Comparison of ENCODE assay signal across 10 cellular contexts in genomic region chr22:42945736-42946135, GRCh38.
A peak's percentile ranks its signal among the peaks of the same experiment; 100 is the strongest.
DNase-seq lines count a peak whose midpoint lies in the region; ATAC-seq and TF ChIP-seq lines count a peak whose summit lies in the region.
"Had no signal": no experiment of that assay in that cellular context is flagged by ENCODE, and none has a peak within 500 bp of the region (broad histone marks: within the 10 kb centered on the region; RNA-seq: fewer than 3 reads in every experiment).

No MANE protein-coding gene starts in this region.

- H3K36me3 ChIP-seq in body of pancreas (replicated peaks in 1 of 2; ENCODE audit: insufficient read depth in 1 of 2, low read depth in 2 of 2) (no peaks in the 10 kb centered on the region), lower lobe of right lung (no peaks in the 10 kb centered on the region), upper lobe of left lung (peaks cover 0 to 9% (median 0%) of the 10 kb centered on the region in 4 donors)

- ATAC-seq in body of pancreas, result no peak
- peak; percentile 37 to 38 for ATAC-seq in lower lobe of right lung
- peak; percentile 6 to 47 for ATAC-seq in upper lobe of left lung (ENCODE audit: low FRiP score in 2 of 2)
- ATAC-seq in HG02840 (IDR thresholded peaks at IDR 0.05; ENCODE audit: low FRiP score, unreplicated experiment), result no peak
- ATAC-seq in HG02610 (IDR thresholded peaks at IDR 0.05; ENCODE audit: unreplicated experiment), result no peak

- H3K36me3 Mint-ChIP-seq in activated naive CD8-positive, alpha-beta T cell, result peaks cover 12% of the 10 kb centered on the region
- peaks cover 8% of the 10 kb centered on the region for H3K36me3 Mint-ChIP-seq in activated naive CD8-positive, alpha-beta T cell treated with anti-CD3 and anti-CD28 coated beads for 36 hours

- H3K27me3 ChIP-seq in body of pancreas (no peaks in the 10 kb centered on the region), lower lobe of right lung (ENCODE audit: low read depth) (no peaks in the 10 kb centered on the region), upper lobe of left lung (no peaks in the 10 kb centered on the region)

- no peak for DNase-seq in activated naive CD8-positive, alpha-beta T cell treated with anti-CD3 and anti-CD28 coated beads for 36 hours
- DNase-seq in body of pancreas (no peak), lower lobe of right lung (no peak), upper lobe of left lung (no peak), GM10266 (ENCODE audit: extremely low spot score) (no peak)
- DNase-seq: NCI-H1436 had no signal

- TF ChIP-seq CTCF in body of pancreas (IDR thresholded peaks at IDR 0.05) (no peak), lower lobe of right lung (IDR thresholded peaks at IDR 0.05) (no peak), upper lobe of left lung (IDR thresholded peaks at IDR 0.05) (no peak), GM10266 (IDR thresholded peaks at IDR 0.05; ENCODE audit: control insufficient read depth, insufficient read depth, low read depth, missing control alignments) (no peak)

- H3K4me3 Mint-ChIP-seq in activated naive CD8-positive, alpha-beta T cell, result no peak overlapping the region
- no peak overlapping the region for H3K4me3 Mint-ChIP-seq in activated naive CD8-positive, alpha-beta T cell treated with anti-CD3 and anti-CD28 coated beads for 36 hours
- H3K4me3 Mint-ChIP-seq: stimulated activated naive CD8-positive, alpha-beta T cell treated with anti-CD3 and anti-CD28 coated beads, Interleukin-15, Interleukin-2, amounts not matched to agents 100 ng/mL and 50 ng/mL, for 24 hours had no signal

- 38 to 52% methylated on average over 5 of the region's 5 CpGs for WGBS in body of pancreas, 2 donors
- WGBS in upper lobe of left lung, 2 donors, result 59 to 60% methylated on average over 5 of the region's 5 CpGs

- H3K9me3 Mint-ChIP-seq in activated naive CD8-positive, alpha-beta T cell (ENCODE audit: low read depth), result no peaks in the 10 kb centered on the region
- no peaks in the 10 kb centered on the region for H3K9me3 Mint-ChIP-seq in activated naive CD8-positive, alpha-beta T cell treated with anti-CD3 and anti-CD28 coated beads for 36 hours
- H3K9me3 Mint-ChIP-seq: stimulated activated naive CD8-positive, alpha-beta T cell treated with anti-CD3 and anti-CD28 coated beads, Interleukin-15, Interleukin-2, amounts not matched to agents 100 ng/mL and 50 ng/mL, for 24 hours had no signal

- intact Hi-C loops in body of pancreas (cut with DNase I), result loop anchor here (10.0 kb wide), 1 partner anchor 59 kb away; no protein-coding TSS in a partner anchor
- intact Hi-C loops in lower lobe of right lung (cut with DNase I), result no loop called here

- no peak for TF ChIP-seq POLR2A in body of pancreas (IDR thresholded peaks at IDR 0.05)
- TF ChIP-seq POLR2A in upper lobe of left lung (IDR thresholded peaks at IDR 0.05), result no peak

- no peaks in the 10 kb centered on the region for H3K27me3 Mint-ChIP-seq in activated naive CD8-positive, alpha-beta T cell
- no peaks in the 10 kb centered on the region for H3K27me3 Mint-ChIP-seq in activated naive CD8-positive, alpha-beta T cell treated with anti-CD3 and anti-CD28 coated beads for 36 hours
- H3K27me3 Mint-ChIP-seq: stimulated activated naive CD8-positive, alpha-beta T cell treated with anti-CD3 and anti-CD28 coated beads, Interleukin-15, Interleukin-2, amounts not matched to agents 100 ng/mL and 50 ng/mL, for 24 hours had no signal

- peak overlapping the region; percentile 37 for H3K27ac Mint-ChIP-seq in activated naive CD8-positive, alpha-beta T cell
- no peak overlapping the region for H3K27ac Mint-ChIP-seq in activated naive CD8-positive, alpha-beta T cell treated with anti-CD3 and anti-CD28 coated beads for 36 hours

- TF ChIP-seq EP300 in upper lobe of left lung (IDR thresholded peaks at IDR 0.05), result no peak

- H3K4me1 ChIP-seq in body of pancreas (peaks cover 69% of the 10 kb centered on the region), lower lobe of right lung (peaks cover 46% of the 10 kb centered on the region), upper lobe of left lung (peaks cover 41 to 58% (median 42%) of the 10 kb centered on the region in 4 donors)

- H3K4me1 Mint-ChIP-seq in activated naive CD8-positive, alpha-beta T cell (ENCODE audit: low read depth), result peaks cover 57% of the 10 kb centered on the region
- H3K4me1 Mint-ChIP-seq in activated naive CD8-positive, alpha-beta T cell treated with anti-CD3 and anti-CD28 coated beads for 36 hours, result peaks cover 33% of the 10 kb centered on the region

- H3K4me3 ChIP-seq in body of pancreas (no peak overlapping the region), lower lobe of right lung (no peak overlapping the region), upper lobe of left lung (no peak overlapping the region)

- H3K27ac ChIP-seq in body of pancreas, result peak overlapping the region; percentile 27 to 77 (median 71)
- H3K27ac ChIP-seq in lower lobe of right lung, result peak overlapping the region; percentile 41
- peak overlapping the region in 3 of 4 donors; percentile 33 to 59 (median 54) for H3K27ac ChIP-seq in upper lobe of left lung

- H3K9me3 ChIP-seq in body of pancreas (no peaks in the 10 kb centered on the region), lower lobe of right lung (no peaks in the 10 kb centered on the region), upper lobe of left lung (no peaks in the 10 kb centered on the region)

Comparison
In these comparisons a context has a peak if more than half of its experiments do, and no peak if none do; other contexts are left out.
1. ATAC-seq: peak in lower lobe of right lung (2 of 2) and upper lobe of left lung (2 of 2); none in body of pancreas (single experiment), HG02840 (single experiment) and HG02610 (single experiment).
2. Peak in every context shown above with its lines, with median percentiles within 50 percentile points of each other: H3K27ac ChIP-seq.